ENCODE assay signal across 1 cellular context in genomic region chr22:49961601-49962011, GRCh38.
TF ChIP-seq lines count a peak whose summit lies in the region.

No MANE protein-coding gene starts in this region.

TF ChIP-seq in K562, 482 proteins besides CTCF, POLR2A, EP300 and RAD21 (continued from another document):
- no peak for TF ChIP-seq ZNF655 (CRISPR knock-in tag; IDR thresholded peaks at IDR 0.05)
- TF ChIP-seq TGIF2 (CRISPR knock-in tag; IDR thresholded peaks at IDR 0.05), result no peak
- TF ChIP-seq ZNF253 (CRISPR knock-in tag; conservative IDR thresholded peaks at IDR 0.05), result no peak
- TF ChIP-seq FOXP4 (CRISPR knock-in tag; IDR thresholded peaks at IDR 0.05; ENCODE audit: borderline replicate concordance), result no peak
- TF ChIP-seq MAX (CRISPR knock-in tag; IDR thresholded peaks at IDR 0.05), result 0 out of 2 replicates have a peak, but pooled peaks have one; percentile 25
- TF ChIP-seq HINFP (tag; conservative IDR thresholded peaks at IDR 0.05; ENCODE audit: low read depth), result no peak
- TF ChIP-seq CBX1 (IDR thresholded peaks at IDR 0.05; ENCODE audit: low read depth), result no peak
- TF ChIP-seq ZNF511 (CRISPR knock-in tag; IDR thresholded peaks at IDR 0.05), result no peak
- TF ChIP-seq NR0B1 (IDR thresholded peaks at IDR 0.05; ENCODE audit: partially characterized antibody), result no peak
- TF ChIP-seq ZNF76 (CRISPR knock-in tag; IDR thresholded peaks at IDR 0.05; ENCODE audit: borderline replicate concordance), result no peak
- no peak for TF ChIP-seq ESRRA (IDR thresholded peaks at IDR 0.05; ENCODE audit: borderline replicate concordance, low read depth)
- TF ChIP-seq GABPB2 (CRISPR knock-in tag; conservative IDR thresholded peaks at IDR 0.05), result no peak
- TF ChIP-seq ZBTB40 (IDR thresholded peaks at IDR 0.05), result peak; percentile 39; the same call in 1 of the 2 replicates
- TF ChIP-seq ZBTB40 (CRISPR knock-in tag; IDR thresholded peaks at IDR 0.05), result no peak
- TF ChIP-seq ZBTB2 (IDR thresholded peaks at IDR 0.05), result no peak
- TF ChIP-seq NR4A1 (CRISPR knock-in tag; IDR thresholded peaks at IDR 0.05), result no peak
- no peak for TF ChIP-seq NR4A1 (tag; IDR thresholded peaks at IDR 0.05)
- no peak for TF ChIP-seq ATF7 (IDR thresholded peaks at IDR 0.05)
- no peak for TF ChIP-seq SETDB1 (IDR thresholded peaks at IDR 0.05; ENCODE audit: low read length)
- TF ChIP-seq SMARCB1 (IDR thresholded peaks at IDR 0.05; ENCODE audit: insufficient read length, low read depth), result no peak
- peak; percentile 57 for TF ChIP-seq POLR2G (IDR thresholded peaks at IDR 0.05; ENCODE audit: low read depth, low read length)
- TF ChIP-seq U2AF1 (optimal IDR thresholded peaks at IDR 0.05; ENCODE audit: low read depth, low read length), result peak; percentile 11
- TF ChIP-seq CAMTA2 (CRISPR knock-in tag; conservative IDR thresholded peaks at IDR 0.05), result no peak
- TF ChIP-seq EP400 (IDR thresholded peaks at IDR 0.05), result no peak
- TF ChIP-seq HMGN3 (IDR thresholded peaks at IDR 0.05; ENCODE audit: borderline replicate concordance, extremely low read depth, insufficient read length, low read depth, low read length), result no peak
- TF ChIP-seq SRSF1 (IDR thresholded peaks at IDR 0.05; ENCODE audit: low read depth, low read length), result no peak
- no peak for TF ChIP-seq NR2C1 (IDR thresholded peaks at IDR 0.05)
- TF ChIP-seq NR2C1 (tag; IDR thresholded peaks at IDR 0.05), result no peak
- TF ChIP-seq ZNF830 (CRISPR knock-in tag; IDR thresholded peaks at IDR 0.05), result no peak
- TF ChIP-seq CTBP1 (IDR thresholded peaks at IDR 0.05; ENCODE audit: borderline replicate concordance), result peak; percentile 78
- no peak; the same call in 1 of the 2 replicates for TF ChIP-seq BRD4 (IDR thresholded peaks at IDR 0.05)
- TF ChIP-seq HNRNPL (IDR thresholded peaks at IDR 0.05; ENCODE audit: low read depth, low read length), result no peak
